16 cellular contexts compared by ENCODE assay signal in genomic region chr17:48111937-48112241, GRCh38. TPM values are rescaled to one million over a fixed set of nuclear protein-coding genes. Genes with fewer than 3 reads are reported as not detected.
A peak's percentile ranks its signal among the peaks of the same experiment; 100 is the strongest.
DNase-seq lines count a peak whose midpoint lies in the region; ATAC-seq lines count a peak whose summit lies in the region.
"Had no signal": no experiment of that assay in that cellular context is flagged by ENCODE, and none has a peak within 500 bp of the region (broad histone marks: within the 10 kb centered on the region; RNA-seq: fewer than 3 reads in every experiment).

No MANE protein-coding gene starts in this region.

- ATAC-seq in activated T-cell treated with anti-CD3 and anti-CD28 coated beads, Interleukin-2, amount 50 U/mL, for 72 hours (replicated peaks in 1 of 2): no peak
- no peak for ATAC-seq in stimulated activated naive CD8-positive, alpha-beta T cell treated with anti-CD3 and anti-CD28 coated beads, Interleukin-15, amount 100 ng/mL, for 72 hours
- ATAC-seq: body of pancreas, gastroesophageal sphincter had no signal

- H3K4me1 Mint-ChIP-seq in activated T-cell treated with anti-CD3 and anti-CD28 coated beads, Interleukin-2, amount 50 U/mL, for 72 hours (ENCODE audit: low read depth): peaks cover 64% of the 10 kb centered on the region
- peaks cover 42 to 53% (median 42%) of the 10 kb centered on the region in 3 donors for H3K4me1 Mint-ChIP-seq in IgD-negative memory B cell
- peaks cover 46% of the 10 kb centered on the region for H3K4me1 Mint-ChIP-seq in activated naive CD8-positive, alpha-beta T cell treated with anti-CD3 and anti-CD28 coated beads for 36 hours
- H3K4me1 Mint-ChIP-seq in stimulated activated naive CD8-positive, alpha-beta T cell treated with anti-CD3 and anti-CD28 coated beads, Interleukin-15, amount 100 ng/mL, for 72 hours: peaks cover 56% of the 10 kb centered on the region

- no peak for DNase-seq in activated T-cell treated with anti-CD3 and anti-CD28 coated beads, Interleukin-2, amount 50 U/mL, for 72 hours
- DNase-seq in activated T-cell treated with anti-CD3 and anti-CD28 coated beads, Interleukin-2, amount 50 U/mL, for 48 hours: no peak
- DNase-seq in activated naive CD8-positive, alpha-beta T cell treated with anti-CD3 and anti-CD28 coated beads for 36 hours: no peak
- DNase-seq in stimulated activated naive CD8-positive, alpha-beta T cell treated with anti-CD3 and anti-CD28 coated beads, Interleukin-15, amount 100 ng/mL, for 72 hours: no peak
- DNase-seq in dermis blood vessel endothelial cell: no peak
- no peak for DNase-seq in HCEC 1CT
- DNase-seq in NK-92 treated with Interleukin-12 subunit alpha and Interleukin-12 subunit beta, amount 100 ng/mL, for 24 hours (lab: John Stamatoyannopoulos, UW): no peak
- DNase-seq: activated effector memory CD4-positive, alpha-beta T cell treated with Interleukin-2 at 50 U/mL for 16 hours; body of pancreas; cortex of kidney; erythroblast; GM23248; NCI-H1436; uterus had no signal

- H3K36me3 Mint-ChIP-seq in activated T-cell treated with anti-CD3 and anti-CD28 coated beads, Interleukin-2, amount 50 U/mL, for 72 hours (ENCODE audit: insufficient read depth in 2 of 2): peaks cover 4 to 23% of the 10 kb centered on the region in 2 donors
- H3K36me3 Mint-ChIP-seq in IgD-negative memory B cell: no peaks in the 10 kb centered on the region
- peaks cover 31% of the 10 kb centered on the region for H3K36me3 Mint-ChIP-seq in activated naive CD8-positive, alpha-beta T cell treated with anti-CD3 and anti-CD28 coated beads for 36 hours

- H3K9me3 Mint-ChIP-seq in activated T-cell treated with anti-CD3 and anti-CD28 coated beads, Interleukin-2, amount 50 U/mL, for 72 hours: peaks cover 0 to 5% of the 10 kb centered on the region in 2 donors
- H3K9me3 Mint-ChIP-seq in IgD-negative memory B cell: no peaks in the 10 kb centered on the region
- H3K9me3 Mint-ChIP-seq in activated naive CD8-positive, alpha-beta T cell treated with anti-CD3 and anti-CD28 coated beads for 36 hours: peaks cover 3% of the 10 kb centered on the region
- H3K9me3 Mint-ChIP-seq in stimulated activated naive CD8-positive, alpha-beta T cell treated with anti-CD3 and anti-CD28 coated beads, Interleukin-15, amount 100 ng/mL, for 72 hours: peaks cover 6 to 7% of the 10 kb centered on the region in 2 donors

- no peaks in the 10 kb centered on the region for H3K27me3 Mint-ChIP-seq in activated T-cell treated with anti-CD3 and anti-CD28 coated beads, Interleukin-2, amount 50 U/mL, for 72 hours (ENCODE audit: low read depth)
- H3K27me3 Mint-ChIP-seq in IgD-negative memory B cell: no peaks in the 10 kb centered on the region
- H3K27me3 Mint-ChIP-seq in activated naive CD8-positive, alpha-beta T cell treated with anti-CD3 and anti-CD28 coated beads for 36 hours: no peaks in the 10 kb centered on the region
- no peaks in the 10 kb centered on the region for H3K27me3 Mint-ChIP-seq in stimulated activated naive CD8-positive, alpha-beta T cell treated with anti-CD3 and anti-CD28 coated beads, Interleukin-15, amount 100 ng/mL, for 72 hours

- peak overlapping the region; percentile 66 to 99 for H3K4me3 Mint-ChIP-seq in activated T-cell treated with anti-CD3 and anti-CD28 coated beads, Interleukin-2, amount 50 U/mL, for 72 hours
- peak overlapping the region; percentile 83 to 90 (median 87) for H3K4me3 Mint-ChIP-seq in IgD-negative memory B cell
- H3K4me3 Mint-ChIP-seq in activated naive CD8-positive, alpha-beta T cell treated with anti-CD3 and anti-CD28 coated beads for 36 hours: peak overlapping the region; percentile 68
- peak overlapping the region; percentile 63 to 77 for H3K4me3 Mint-ChIP-seq in stimulated activated naive CD8-positive, alpha-beta T cell treated with anti-CD3 and anti-CD28 coated beads, Interleukin-15, amount 100 ng/mL, for 72 hours

- peak overlapping the region; percentile 79 for H3K27ac Mint-ChIP-seq in activated T-cell treated with anti-CD3 and anti-CD28 coated beads, Interleukin-2, amount 50 U/mL, for 72 hours
- H3K27ac Mint-ChIP-seq in IgD-negative memory B cell: peak overlapping the region; percentile 95 to 99 (median 97)
- H3K27ac Mint-ChIP-seq in activated naive CD8-positive, alpha-beta T cell treated with anti-CD3 and anti-CD28 coated beads for 36 hours: peak overlapping the region; percentile 89
- H3K27ac Mint-ChIP-seq in stimulated activated naive CD8-positive, alpha-beta T cell treated with anti-CD3 and anti-CD28 coated beads, Interleukin-15, amount 100 ng/mL, for 72 hours: peak overlapping the region in 1 of 2 donors; percentile 88

RNA-seq across cellular contexts. Expression of gene SNX11, which starts 4.3 kb away (rescaled TPM):
- total RNA-seq in activated T-cell treated with anti-CD3 and anti-CD28 coated beads, Interleukin-2, amount 50 U/mL, for 72 hours: 10 to 100 TPM; 30.5 to 30.6 TPM
- polyA plus RNA-seq in IgD-negative memory B cell: 33.3 TPM
- total RNA-seq in activated naive CD8-positive, alpha-beta T cell treated with anti-CD3 and anti-CD28 coated beads for 36 hours: 10 to 100 TPM; 32.0 to 33.1 TPM
- total RNA-seq in dermis blood vessel endothelial cell: 14.0 and 15.9 TPM in 2 replicates

RNA-seq across cellular contexts. Expression of gene CBX1, which starts 10.6 kb away (rescaled TPM):
- total RNA-seq in activated T-cell treated with anti-CD3 and anti-CD28 coated beads, Interleukin-2, amount 50 U/mL, for 72 hours: 10 to 100 TPM; 47.0 to 62.3 TPM
- polyA plus RNA-seq in IgD-negative memory B cell: 19.8 TPM
- total RNA-seq in activated naive CD8-positive, alpha-beta T cell treated with anti-CD3 and anti-CD28 coated beads for 36 hours: 10 to 100 TPM; 60.3 to 60.5 TPM
- total RNA-seq in dermis blood vessel endothelial cell: 65.7 and 81.3 TPM in 2 replicates
